ENCODE assay signal across 9 cellular contexts in genomic region chr11:66326261-66327111, GRCh38. TPM values are rescaled to one million over a fixed set of nuclear protein-coding genes. Genes with fewer than 3 reads are reported as not detected.
A peak's percentile ranks its signal among the peaks of the same experiment; 100 is the strongest.
DNase-seq lines count a peak whose midpoint lies in the region; ATAC-seq and TF ChIP-seq lines count a peak whose summit lies in the region.
"Had no signal": no experiment of that assay in that cellular context is flagged by ENCODE, and none has a peak within 500 bp of the region (broad histone marks: within the 10 kb centered on the region; RNA-seq: fewer than 3 reads in every experiment).

No MANE protein-coding gene starts in this region.

- TF ChIP-seq CTCF in HCT116 (IDR thresholded peaks at IDR 0.05 in 2 of 3, conservative IDR thresholded peaks at IDR 0.05 in 1 of 3; ENCODE audit: borderline replicate concordance in 1 of 3, insufficient read depth in 1 of 3, low read depth in 2 of 3, low read length in 2 of 3), result no peak
- TF ChIP-seq CTCF in gastroesophageal sphincter (IDR thresholded peaks at IDR 0.05), result no peak
- TF ChIP-seq CTCF in body of pancreas (IDR thresholded peaks at IDR 0.05), result no peak

- peak overlapping the region; percentile 3; the same call in 1 of the 2 replicates for H3K27ac ChIP-seq in HCT116 (ENCODE audit: low read depth, low read length)
- peak overlapping the region in 3 of 4 donors; percentile 65 to 84 (median 83) for H3K27ac ChIP-seq in gastroesophageal sphincter
- peak overlapping the region; percentile 64 for H3K27ac ChIP-seq in skeletal muscle tissue (ENCODE audit: low read depth, low read length)
- peak overlapping the region in 1 of 4 donors; percentile 43 for H3K27ac ChIP-seq in body of pancreas

- H3K79me2 ChIP-seq in HCT116 (ENCODE audit: insufficient read depth, low read length), result no peaks in the 10 kb centered on the region

- H4K20me1 ChIP-seq in HCT116 (ENCODE audit: insufficient read depth), result no peaks in the 10 kb centered on the region

- no peaks in the 10 kb centered on the region for H3K27me3 ChIP-seq in HCT116 (ENCODE audit: insufficient read depth, low read length)
- H3K27me3 ChIP-seq in gastroesophageal sphincter, result no peaks in the 10 kb centered on the region
- no peaks in the 10 kb centered on the region for H3K27me3 ChIP-seq in skeletal muscle tissue (ENCODE audit: control insufficient read depth in 3 of 3, insufficient read depth in 3 of 3, low read length in 3 of 3)
- no peaks in the 10 kb centered on the region for H3K27me3 ChIP-seq in body of pancreas

- DNase-seq in HCT116 (ENCODE audit: low read depth, low spot score), result no peak
- peak; percentile 83 for DNase-seq in UCSD-AML1 (lab: John Stamatoyannopoulos, UW; ENCODE audit: unreplicated experiment)
- DNase-seq in NCI-H526 (lab: John Stamatoyannopoulos, UW), result no peak
- no peak for DNase-seq in body of pancreas
- DNase-seq in NCI-H69 (lab: John Stamatoyannopoulos, UW), result no peak

- no peak for TF ChIP-seq EP300 in gastroesophageal sphincter (IDR thresholded peaks at IDR 0.05)

- H3K9ac ChIP-seq in HCT116 (ENCODE audit: low read length) (peak overlapping the region; percentile 56; the same call in 1 of the 2 replicates), skeletal muscle tissue (ENCODE audit: low read depth in 1 of 3, low read length in 3 of 3) (peak overlapping the region; percentile 4 to 50 (median 23))

- TF ChIP-seq POLR2A in HCT116 (IDR thresholded peaks at IDR 0.05; ENCODE audit: borderline replicate concordance, extremely low read depth, insufficient read depth, insufficient read length), result no peak
- TF ChIP-seq POLR2A in gastroesophageal sphincter (IDR thresholded peaks at IDR 0.05), result no peak
- no peak for TF ChIP-seq POLR2A in body of pancreas (IDR thresholded peaks at IDR 0.05)

- H3K9me2 ChIP-seq in HCT116 (ENCODE audit: insufficient read depth), result no peaks in the 10 kb centered on the region

- POLR2A ChIA-PET in HCT116 (lab: Charles Lee), result interaction anchor here (1.4 kb wide), 1 partner anchor 14 kb away, joined by 4 read pairs; no protein-coding TSS in a partner anchor

- peak overlapping the region; percentile 73 for H3K4me2 ChIP-seq in HCT116 (ENCODE audit: low read length)

- intact Hi-C loops in HCT116 (cut with micrococcal nuclease) (no loop called here), body of pancreas (cut with DNase I) (no loop called here)

- no TSS peak for BruUV-seq in HCT116 (replicated peaks; lab: Mats Ljungman, UMichigan)

- CTCF ChIA-PET in HCT116 (lab: Charles Lee), result interaction anchor here (1.0 kb wide), 1 partner anchor 14 kb away, joined by 18 read pairs; no protein-coding TSS in a partner anchor

- H3K4me3 ChIP-seq in HCT116 (replicated peaks in 1 of 2; ENCODE audit: low read depth in 1 of 2, low read length in 2 of 2), result no peak overlapping the region
- H3K4me3 ChIP-seq in gastroesophageal sphincter, result no peak overlapping the region
- no peak overlapping the region for H3K4me3 ChIP-seq in skeletal muscle tissue (ENCODE audit: low read length in 3 of 3)
- H3K4me3 ChIP-seq in body of pancreas, result no peak overlapping the region

- WGBS in gastroesophageal sphincter (ENCODE audit: low coverage in 1 of 2), 2 donors, result no CpG with 5 or more reads among the region's 21 CpGs
- 52 to 62% methylated on average over 9 to 21 of the region's 21 CpGs for WGBS in body of pancreas, 2 donors

- H3K9me3 ChIP-seq in HCT116 (ENCODE audit: control insufficient read depth in 1 of 2, insufficient read depth in 1 of 2, low read depth in 1 of 2, low read length in 2 of 2) (no peaks in the 10 kb centered on the region), gastroesophageal sphincter (no peaks in the 10 kb centered on the region), skeletal muscle tissue (ENCODE audit: control insufficient read depth in 3 of 3, low read length in 3 of 3) (no peaks in the 10 kb centered on the region), body of pancreas (no peaks in the 10 kb centered on the region)

- ATAC-seq in HCT116, result no peak
- peak; percentile 59 for ATAC-seq in gastroesophageal sphincter
- no peak for ATAC-seq in body of pancreas
- ATAC-seq in GM19395 (IDR thresholded peaks at IDR 0.05; ENCODE audit: unreplicated experiment), result no peak

- RAD21 ChIA-PET in HCT116 (lab: Charles Lee; ENCODE audit: low non-redundant PET in 1 of 2, low total read pairs in 2 of 2, uncharacterized antibody in 2 of 2, unreplicated experiment in 2 of 2), result interaction anchor here in 1 of 2 experiments (0.8 kb wide), 1 partner anchor 14 kb away, joined by 5 read pairs; no protein-coding TSS in a partner anchor

- TF ChIP-seq RAD21 in HCT116 (IDR thresholded peaks at IDR 0.05; ENCODE audit: low read depth), result no peak

- H3K4me1 ChIP-seq in HCT116 (ENCODE audit: control insufficient read depth in 1 of 2, insufficient read depth in 2 of 2, low read length in 2 of 2) (peaks cover 17 to 57% of the 10 kb centered on the region in 2 experiments), gastroesophageal sphincter (peaks cover 0 to 43% (median 30%) of the 10 kb centered on the region in 3 donors), skeletal muscle tissue (ENCODE audit: control insufficient read depth in 3 of 3, insufficient read depth in 3 of 3, low read length in 3 of 3) (peaks cover 27 to 41% (median 37%) of the 10 kb centered on the region in 3 donors), body of pancreas (peaks cover 11% of the 10 kb centered on the region)

- no peaks in the 10 kb centered on the region for H3K36me3 ChIP-seq in HCT116 (ENCODE audit: control insufficient read depth in 1 of 2, insufficient read depth in 2 of 2, low read length in 2 of 2)
- peaks cover 0 to under 1% of the 10 kb centered on the region in 2 donors for H3K36me3 ChIP-seq in gastroesophageal sphincter
- H3K36me3 ChIP-seq in skeletal muscle tissue (ENCODE audit: control insufficient read depth in 3 of 3, insufficient read depth in 3 of 3, low read length in 3 of 3), result no peaks in the 10 kb centered on the region
- H3K36me3 ChIP-seq in body of pancreas (replicated peaks in 1 of 2; ENCODE audit: insufficient read depth in 1 of 2, low read depth in 2 of 2), result no peaks in the 10 kb centered on the region

- no peak overlapping the region for H2AFZ ChIP-seq in HCT116 (ENCODE audit: low read depth, low read length, poor library complexity, severe bottlenecking)

TF ChIP-seq in HCT116, 20 proteins besides CTCF, POLR2A, EP300 and RAD21:
- TF ChIP-seq MAX (IDR thresholded peaks at IDR 0.05), result no peak
- no peak for TF ChIP-seq ZBTB33 (IDR thresholded peaks at IDR 0.05; ENCODE audit: extremely low read depth, insufficient replicate concordance, low read length)
- no peak for TF ChIP-seq ATF3 (IDR thresholded peaks at IDR 0.05)
- TF ChIP-seq TCF7L2 (IDR thresholded peaks at IDR 0.05; ENCODE audit: borderline replicate concordance, extremely low read depth, insufficient read depth, insufficient read length), result no peak
- no peak for TF ChIP-seq POLR2AphosphoS5 (IDR thresholded peaks at IDR 0.05; ENCODE audit: low read depth, low read length)
- no peak for TF ChIP-seq ZFX (IDR thresholded peaks at IDR 0.05)
- TF ChIP-seq EZH2phosphoT487 (IDR thresholded peaks at IDR 0.05; ENCODE audit: borderline replicate concordance), result no peak
- TF ChIP-seq FOSL1 (IDR thresholded peaks at IDR 0.05; ENCODE audit: low read depth), result no peak
- TF ChIP-seq JUND (IDR thresholded peaks at IDR 0.05), result no peak
- no peak for TF ChIP-seq CBX3 (IDR thresholded peaks at IDR 0.05; ENCODE audit: low read depth)
- TF ChIP-seq ELF1 (IDR thresholded peaks at IDR 0.05; ENCODE audit: borderline replicate concordance, low read depth), result no peak
- no peak for TF ChIP-seq SP1 (IDR thresholded peaks at IDR 0.05; ENCODE audit: low read depth)

RNA-seq across cellular contexts. Expression of gene CD248, which starts 9.6 kb away (rescaled TPM):
- total RNA-seq in HCT116 (2021; ENCODE audit: unreplicated experiment) (0.32 TPM), gastroesophageal sphincter (10 to 100 TPM; 23.1 to 68.2 (median 27.0) TPM), skeletal muscle tissue (19.3 TPM), body of pancreas (10 to 100 TPM; 10.6 to 86.0 TPM)
- polyA plus RNA-seq in HCT116 (2012), result not detected in 2 replicates

RNA-seq across cellular contexts. Expression of gene RIN1, which starts 9.7 kb away (rescaled TPM):
- total RNA-seq in HCT116 (2021; ENCODE audit: unreplicated experiment) (38.7 TPM), gastroesophageal sphincter (1 to 10 TPM; 3.8 to 9.3 (median 4.7) TPM), skeletal muscle tissue (5.7 TPM), body of pancreas (10 to 100 TPM in 1 of 2 donors, under 1 TPM in 1; 0.99 to 11.4 TPM)
- polyA plus RNA-seq in HCT116 (2012), result 39.8 and 41.0 TPM in 2 replicates

RNA-seq across cellular contexts. Expression of gene BRMS1, which starts 18.4 kb away (rescaled TPM):
- total RNA-seq in HCT116 (2021; ENCODE audit: unreplicated experiment) (42.1 TPM), gastroesophageal sphincter (10 to 100 TPM; 26.6 to 44.2 (median 35.5) TPM), skeletal muscle tissue (28.2 TPM), body of pancreas (10 to 100 TPM; 19.4 to 23.1 TPM)
- 32.8 and 37.7 TPM in 2 replicates for polyA plus RNA-seq in HCT116 (2012)

RNA-seq across cellular contexts. Expression of gene B4GAT1, which starts 20.9 kb away (rescaled TPM):
- total RNA-seq in HCT116 (2021; ENCODE audit: unreplicated experiment) (6.7 TPM), gastroesophageal sphincter (10 to 100 TPM; 39.7 to 62.0 (median 47.6) TPM), skeletal muscle tissue (24.5 TPM), body of pancreas (10 to 100 TPM; 17.8 to 20.8 TPM)
- 4.6 and 6.1 TPM in 2 replicates for polyA plus RNA-seq in HCT116 (2012)

RNA-seq across cellular contexts. Expression of gene TMEM151A, which starts 34.8 kb away (rescaled TPM):
- total RNA-seq in HCT116 (2021; ENCODE audit: unreplicated experiment), result 5.9 TPM
- 5.0 and 5.4 TPM in 2 replicates for polyA plus RNA-seq in HCT116 (2012)
- under 1 TPM in 1 of 4 donors, not detected in 3; 0.66 TPM for total RNA-seq in gastroesophageal sphincter
- not detected for total RNA-seq in skeletal muscle tissue
- 1 to 10 TPM; 1.6 to 2.1 TPM for total RNA-seq in body of pancreas
- polyA plus RNA-seq: IgD-negative memory B cell had no signal
